ENCODE assay signal across 1 cellular context in genomic region chr11:1087279-1087960, GRCh38.
TF ChIP-seq lines count a peak whose summit lies in the region.

No MANE protein-coding gene starts in this region.

TF ChIP-seq in IMR-90, 13 proteins besides CTCF, POLR2A, EP300 and RAD21 (continued from another document):
- no peak for TF ChIP-seq ELK1 (IDR thresholded peaks at IDR 0.05; ENCODE audit: borderline replicate concordance, low read depth, low read length)
- no peak for TF ChIP-seq NFE2L2 (IDR thresholded peaks at IDR 0.05; ENCODE audit: low read depth, low read length)
- no peak for TF ChIP-seq MAFK (IDR thresholded peaks at IDR 0.05; ENCODE audit: low read depth, low read length)
- TF ChIP-seq RFX5 (IDR thresholded peaks at IDR 0.05; ENCODE audit: low read depth, low read length), result no peak
- TF ChIP-seq SMC3 (IDR thresholded peaks at IDR 0.05; ENCODE audit: low read depth, low read length), result no peak
- TF ChIP-seq MAZ (IDR thresholded peaks at IDR 0.05; ENCODE audit: borderline replicate concordance, low read depth, low read length), result no peak
- TF ChIP-seq RCOR1 (IDR thresholded peaks at IDR 0.05; ENCODE audit: insufficient replicate concordance, low read length), result no peak
- no peak for TF ChIP-seq CEBPB (IDR thresholded peaks at IDR 0.05; ENCODE audit: low read depth, low read length)
- TF ChIP-seq MXI1 (IDR thresholded peaks at IDR 0.05; ENCODE audit: borderline replicate concordance, low read depth, low read length), result no peak
- TF ChIP-seq BHLHE40 (IDR thresholded peaks at IDR 0.05; ENCODE audit: low read depth, low read length), result no peak
- no peak for TF ChIP-seq USF2 (IDR thresholded peaks at IDR 0.05; ENCODE audit: low read depth, low read length)
- TF ChIP-seq FOS (IDR thresholded peaks at IDR 0.05; ENCODE audit: low read depth, low read length), result no peak
